27 cellular contexts compared by ENCODE assay signal in the genomic region with DNA sequence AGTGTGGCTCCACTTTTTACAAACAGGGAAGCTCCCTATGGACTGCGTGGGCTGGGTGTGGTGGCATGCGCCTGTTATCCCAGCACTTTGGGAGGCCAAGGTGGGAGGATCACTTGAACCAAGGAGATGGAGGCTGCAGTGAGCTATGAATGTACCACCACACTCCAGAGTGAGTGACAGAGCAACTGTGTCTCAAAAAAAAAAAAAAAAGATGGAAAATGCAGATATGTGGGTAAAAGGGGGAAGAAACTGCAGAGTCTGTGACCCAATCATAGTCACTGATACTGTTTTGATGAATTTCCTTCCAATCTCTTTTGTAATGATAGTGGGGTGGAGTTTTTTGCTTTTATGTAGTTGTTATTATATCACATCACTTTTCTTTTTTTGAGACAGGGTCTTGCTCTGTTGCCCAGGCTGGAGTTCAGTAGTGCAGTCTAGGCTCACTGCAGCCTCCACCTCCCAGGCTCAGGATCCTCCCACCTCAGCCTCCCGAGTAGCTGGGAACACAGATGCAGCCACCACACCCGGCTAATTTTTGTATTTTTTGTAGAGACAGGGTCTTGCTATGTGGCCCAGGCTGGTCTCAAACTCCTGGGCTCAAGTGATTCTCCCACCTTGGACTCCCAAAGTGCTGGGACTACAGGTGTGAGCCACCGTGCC.
"Had no signal": no experiment of that assay in that cellular context is flagged by ENCODE, and none has a peak within 500 bp of the region (broad histone marks: within the 10 kb centered on the region; RNA-seq: fewer than 3 reads in every experiment).

No MANE protein-coding gene starts in this region.

- H3K4me1 ChIP-seq: colonic mucosa, foreskin keratinocyte, prostate gland, suprapubic skin, thyroid gland had no signal

- H3K9me3 Mint-ChIP-seq: dendritic cell treated with granulocyte-macrophage colony-stimulating factor and Interleukin-4, amounts not matched to agents 40 ng/mL and 50 ng/mL, for 4 days; naive thymus-derived CD4-positive, alpha-beta T cell; nephron; stimulated activated naive B cell treated with anti-CD40 and anti-IgM and Interleukin-4, amounts not matched to agents 10 μg/mL and 1 μg/mL and 100 μg/mL, for 72 hours; stimulated activated naive CD8-positive, alpha-beta T cell treated with anti-CD3 and anti-CD28 coated beads, Interleukin-15, Interleukin-2, amounts not matched to agents 100 ng/mL and 50 ng/mL, for 24 hours had no signal

- H3K4me1 Mint-ChIP-seq: stimulated activated naive B cell treated with anti-CD40 and anti-IgM and Interleukin-4, amounts not matched to agents 10 μg/mL and 1 μg/mL and 100 μg/mL, for 72 hours had no signal

- H3K27ac Mint-ChIP-seq: dendritic cell treated with granulocyte-macrophage colony-stimulating factor and Interleukin-4, amounts not matched to agents 40 ng/mL and 50 ng/mL, for 4 days; nephron; stimulated activated naive B cell treated with anti-CD40 and anti-IgM and Interleukin-4, amounts not matched to agents 10 μg/mL and 1 μg/mL and 100 μg/mL, for 72 hours; stimulated activated naive CD8-positive, alpha-beta T cell treated with anti-CD3 and anti-CD28 coated beads, Interleukin-15, Interleukin-2, amounts not matched to agents 100 ng/mL and 50 ng/mL, for 24 hours had no signal

- H3K4me3 ChIP-seq: colonic mucosa, esophagus muscularis mucosa, heart right ventricle, left lung, ovary, prostate gland, right atrium auricular region, sigmoid colon, suprapubic skin, thyroid gland, vagina had no signal

- H3K27me3 ChIP-seq: colonic mucosa, foreskin keratinocyte, heart right ventricle, left lung, ovary, right atrium auricular region, sigmoid colon, suprapubic skin, thyroid gland, vagina had no signal

- H3K27me3 Mint-ChIP-seq: dendritic cell treated with granulocyte-macrophage colony-stimulating factor and Interleukin-4, amounts not matched to agents 40 ng/mL and 50 ng/mL, for 4 days; stimulated activated naive CD8-positive, alpha-beta T cell treated with anti-CD3 and anti-CD28 coated beads, Interleukin-15, Interleukin-2, amounts not matched to agents 100 ng/mL and 50 ng/mL, for 24 hours had no signal

- H3K4me3 Mint-ChIP-seq: dendritic cell treated with granulocyte-macrophage colony-stimulating factor and Interleukin-4, amounts not matched to agents 40 ng/mL and 50 ng/mL, for 4 days; naive thymus-derived CD4-positive, alpha-beta T cell; nephron; stimulated activated naive B cell treated with anti-CD40 and anti-IgM and Interleukin-4, amounts not matched to agents 10 μg/mL and 1 μg/mL and 100 μg/mL, for 72 hours; stimulated activated naive CD8-positive, alpha-beta T cell treated with anti-CD3 and anti-CD28 coated beads, Interleukin-15, Interleukin-2, amounts not matched to agents 100 ng/mL and 50 ng/mL, for 24 hours had no signal

- ATAC-seq: foreskin keratinocyte; heart right ventricle; left cardiac atrium; left lung; naive thymus-derived CD4-positive, alpha-beta T cell; stimulated activated naive B cell treated with anti-CD40 and anti-IgM and Interleukin-4, amounts not matched to agents 10 μg/mL and 1 μg/mL and 100 μg/mL, for 72 hours had no signal

- H3K9me3 ChIP-seq: colonic mucosa, esophagus muscularis mucosa, heart right ventricle, left lung, ovary, prostate gland, right atrium auricular region, sigmoid colon, suprapubic skin, thyroid gland, vagina had no signal

- DNase-seq: colonic mucosa; effector memory CD4-positive, alpha-beta T cell; foreskin keratinocyte; glutamatergic neuron; heart right ventricle; hippocampal formation; left cardiac atrium; left lung; mammary epithelial cell; mesendoderm; midbrain; naive thymus-derived CD4-positive, alpha-beta T cell; nucleus accumbens; sigmoid colon; stimulated activated CD4-positive, alpha-beta T cell treated with anti-CD3 and anti-CD28 coated beads, Interleukin-4, amount 100 ng/mL, for 4 hours; stimulated activated naive B cell treated with anti-CD40 and anti-IgM and Interleukin-4, amounts not matched to agents 10 μg/mL and 1 μg/mL and 100 μg/mL, for 72 hours; thyroid gland; trophoblast cell had no signal

- H3K36me3 ChIP-seq: colonic mucosa, esophagus muscularis mucosa, heart right ventricle, left lung, ovary, prostate gland, right atrium auricular region, sigmoid colon, suprapubic skin, thyroid gland, vagina had no signal

- H3K27ac ChIP-seq: colonic mucosa, esophagus muscularis mucosa, foreskin keratinocyte, heart right ventricle, left lung, ovary, prostate gland, right atrium auricular region, sigmoid colon, suprapubic skin, thyroid gland, vagina had no signal
